8 cellular contexts compared by ENCODE assay signal in the genomic region with DNA sequence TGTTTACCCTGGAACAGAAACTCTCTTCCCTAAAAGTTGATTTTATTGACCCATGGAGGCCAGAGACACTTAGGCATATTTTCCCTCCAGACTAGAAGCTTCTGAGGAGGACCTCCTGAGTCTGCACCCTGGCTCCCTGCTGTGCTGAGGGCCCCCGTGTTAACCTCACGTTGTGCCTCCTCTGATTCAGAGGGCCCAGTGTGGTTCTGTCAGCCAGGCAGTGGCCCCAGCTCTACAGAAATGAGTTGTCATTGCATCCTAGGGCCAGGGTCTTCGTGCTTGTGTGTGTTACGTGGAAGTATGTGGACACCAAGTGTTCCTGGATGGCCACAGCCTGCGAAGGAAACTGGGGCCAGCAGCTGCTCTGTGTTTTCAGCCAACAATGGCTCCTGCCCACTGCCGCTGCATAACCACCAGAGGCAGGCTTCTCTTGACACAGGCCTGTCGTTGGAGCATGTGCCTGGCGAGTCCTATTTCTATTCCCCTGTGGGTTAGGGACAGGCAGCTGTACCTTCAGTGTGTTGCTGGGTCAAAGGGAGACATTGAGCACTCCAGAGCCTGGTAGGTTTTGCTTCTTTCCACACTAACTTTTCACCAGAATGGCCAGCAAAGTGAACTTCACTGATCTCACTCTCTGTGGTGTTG. TPM values are rescaled to one million over a fixed set of nuclear protein-coding genes. Genes with fewer than 3 reads are reported as not detected.
DNase-seq lines count a peak whose midpoint lies in the region; ATAC-seq and TF ChIP-seq lines count a peak whose summit lies in the region.

No MANE protein-coding gene starts in this region.

- peak; percentile 32 for DNase-seq in H7
- DNase-seq in activated effector memory CD4-positive, alpha-beta T cell treated with Interleukin-2 at 50 U/mL for 16 hours, result peak; percentile 34
- peak; percentile 46 to 52 for DNase-seq in heart right ventricle
- DNase-seq in effector CD8-positive, alpha-beta T cell (lab: John Stamatoyannopoulos, UW), result no peak
- no peak for DNase-seq in GM19238 (ENCODE audit: insufficient read length, low spot score)

- H3K4me1 ChIP-seq in heart right ventricle, result peaks cover 49 to 99% (median 85%) of the 10 kb centered on the region in 9 donors

- H3K36me3 ChIP-seq in H7 (replicated peaks; ENCODE audit: control insufficient read depth, insufficient read depth, low read length) (peaks cover 16% of the 10 kb centered on the region), heart right ventricle (peaks cover 0 to 57% (median 14%) of the 10 kb centered on the region in 9 donors)

- H3K9me3 ChIP-seq in heart right ventricle, result no peaks in the 10 kb centered on the region

- H3K27ac ChIP-seq in heart right ventricle, result peak overlapping the region; percentile 81 to 92 (median 88)
- H3K27ac ChIP-seq in skin epidermis, result peak overlapping the region in 20 of 21 experiments; percentile 68 to 95 (median 85)

- peak in 7 of 9 donors; percentile 28 to 58 (median 47) for TF ChIP-seq CTCF in heart right ventricle (IDR thresholded peaks at IDR 0.05)

- 40 to 44% methylated on average over 8 of the region's 8 CpGs for WGBS in heart right ventricle, 2 donors

- intact Hi-C loops in heart right ventricle (cut with DNase I), result loop anchor here in 2 of 10 donors (5.0 kb wide), 1 partner anchor 45 kb away; the partner anchor contains the start of gene MED15 (in 2 of the 2)

- H3K27me3 ChIP-seq in H7 (ENCODE audit: control insufficient read depth, insufficient read depth, low read length), result no peaks in the 10 kb centered on the region
- no peaks in the 10 kb centered on the region for H3K27me3 ChIP-seq in heart right ventricle

- peak; percentile 35 to 61 (median 40) for ATAC-seq in heart right ventricle
- ATAC-seq in GM18867 (IDR thresholded peaks at IDR 0.05; ENCODE audit: unreplicated experiment), result no peak
- ATAC-seq in GM19035 (IDR thresholded peaks at IDR 0.05; ENCODE audit: unreplicated experiment), result no peak

- H3K4me3 ChIP-seq in H7 (ENCODE audit: insufficient read depth, low read depth, low read length) (no peak overlapping the region), heart right ventricle (peak overlapping the region in 2 of 10 donors; percentile 0 to 13), skin epidermis (peak overlapping the region in 2 of 7 experiments; percentile 8 to 19)

RNA-seq across cellular contexts. Expression of gene MED15, which starts 44.5 kb away (rescaled TPM):
- total RNA-seq in H7 (2014; rRNA removed; shearing (Covaris generic)), result 24.4 and 25.3 TPM in 2 replicates
- total RNA-seq in heart right ventricle, result 10 to 100 TPM; 35.6 to 66.8 (median 44.0) TPM
- polyA plus RNA-seq in heart right ventricle, result 10 to 100 TPM; 33.8 to 40.8 TPM

RNA-seq across cellular contexts. Expression of gene KLHL22, which starts 56.3 kb away (rescaled TPM):
- 21.4 and 28.9 TPM in 2 replicates for total RNA-seq in H7 (2014; rRNA removed; shearing (Covaris generic))
- total RNA-seq in heart right ventricle, result 10 to 100 TPM; 14.1 to 29.3 (median 18.5) TPM
- polyA plus RNA-seq in heart right ventricle, result 10 to 100 TPM; 11.3 to 15.4 TPM

Comparison
In these comparisons a context has a peak if more than half of its experiments do, and no peak if none do; other contexts are left out.
1. DNase-seq: peak in H7 (single experiment), activated effector memory CD4-positive, alpha-beta T cell treated with Interleukin-2 at 50 U/mL for 16 hours (single experiment) and heart right ventricle (2 of 2); none in effector CD8-positive, alpha-beta T cell (single experiment) and GM19238 (single experiment).
2. ATAC-seq: peak in heart right ventricle (8 of 8); none in GM18867 (single experiment) and GM19035 (single experiment).